1 cellular context compared by ENCODE assay signal in the genomic region with DNA sequence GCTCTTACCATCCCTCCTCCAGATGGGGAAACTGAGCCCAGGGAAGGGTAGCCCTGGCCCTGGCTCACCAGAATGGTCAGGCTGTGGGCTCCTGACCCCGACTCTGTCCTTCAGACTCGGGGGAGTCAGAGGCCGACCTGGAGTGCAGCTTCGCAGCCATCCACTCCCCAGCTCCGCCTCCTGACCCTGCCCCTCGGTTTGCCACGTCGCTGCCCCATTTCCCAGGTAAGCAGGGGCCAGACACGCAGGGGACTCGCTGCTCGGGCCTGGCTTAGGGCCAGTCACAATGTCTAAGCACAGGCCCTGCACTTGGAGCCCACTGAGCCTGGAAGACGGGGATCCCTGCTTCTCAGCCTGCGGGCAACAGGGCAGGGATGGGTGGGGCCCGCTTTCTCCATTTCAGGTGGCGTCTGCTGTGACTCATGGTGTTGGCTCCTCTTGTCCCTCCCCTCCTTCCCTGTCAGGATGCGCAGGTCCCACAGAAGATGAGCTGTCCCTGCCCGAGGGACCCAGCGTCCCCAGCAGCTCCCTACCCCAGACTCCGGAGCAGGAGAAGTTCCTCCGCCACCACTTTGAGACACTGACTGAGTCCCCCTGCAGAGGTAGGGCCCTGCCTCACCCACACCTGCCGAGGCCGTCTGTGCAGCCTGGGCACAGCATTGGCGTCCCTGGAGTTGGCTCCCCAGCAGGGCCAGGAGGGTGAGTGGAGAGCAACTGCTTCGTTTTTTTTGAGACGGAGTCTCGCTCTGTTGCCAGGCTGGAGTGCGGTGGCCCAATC.
TF ChIP-seq lines count a peak whose summit lies in the region.

No MANE protein-coding gene starts in this region.

TF ChIP-seq in HepG2, 621 proteins besides CTCF, POLR2A, EP300 and RAD21:
- no peak for TF ChIP-seq DMAP1 (CRISPR knock-in tag; IDR thresholded peaks at IDR 0.05)
- peak; percentile 23 for TF ChIP-seq AGO2 (optimal IDR thresholded peaks at IDR 0.05; ENCODE audit: low read depth, low read length)
- TF ChIP-seq RFXANK (CRISPR knock-in tag; IDR thresholded peaks at IDR 0.05), result no peak
